15 cellular contexts compared by ENCODE assay signal in the genomic region with DNA sequence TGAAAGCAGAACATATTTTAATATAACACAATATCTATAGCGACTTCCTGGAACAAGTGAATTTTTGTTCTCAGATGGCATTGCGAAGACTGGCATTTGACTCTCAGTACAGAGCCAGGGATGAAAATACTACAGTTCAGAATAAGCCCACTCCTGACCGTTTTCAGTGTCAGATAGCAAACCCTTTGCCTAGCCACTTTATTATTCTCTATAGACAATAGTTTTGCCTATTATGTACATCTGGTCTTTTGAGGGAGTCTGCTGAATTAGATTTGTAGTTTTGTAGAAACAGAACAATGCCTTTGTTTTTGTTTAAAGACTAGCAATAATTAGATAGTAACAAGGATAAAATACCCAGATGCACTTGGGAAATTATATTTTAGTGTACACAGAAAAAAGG. TPM values are rescaled to one million over a fixed set of nuclear protein-coding genes. Genes with fewer than 3 reads are reported as not detected.
A peak's percentile ranks its signal among the peaks of the same experiment; 100 is the strongest.
DNase-seq lines count a peak whose midpoint lies in the region; ATAC-seq and TF ChIP-seq lines count a peak whose summit lies in the region.
"Had no signal": no experiment of that assay in that cellular context is flagged by ENCODE, and none has a peak within 500 bp of the region (broad histone marks: within the 10 kb centered on the region; RNA-seq: fewer than 3 reads in every experiment).

No MANE protein-coding gene starts in this region.

- H3K36me3 Mint-ChIP-seq in CD4-positive, alpha-beta T cell (ENCODE audit: low read depth), result peaks cover 28% of the 10 kb centered on the region

- H3K4me1 ChIP-seq in SK-N-SH (ENCODE audit: control insufficient read depth in 1 of 2, insufficient read depth in 2 of 2, low read depth in 1 of 2, low read length in 1 of 2), result peaks cover 0 to 16% of the 10 kb centered on the region in 2 experiments; a peak in 3 of 4 replicates
- peaks cover 22% of the 10 kb centered on the region for H3K4me1 ChIP-seq in hepatocyte (ENCODE audit: insufficient read depth)
- H3K4me1 ChIP-seq in skeletal muscle satellite cell (ENCODE audit: control insufficient read depth, insufficient read depth, low read length), result peaks cover 23% of the 10 kb centered on the region

- intact Hi-C loops in CD4-positive, alpha-beta T cell (cut with DNase I, micrococcal nuclease), result no loop called here

- TF ChIP-seq CTCF in SK-N-SH (IDR thresholded peaks at IDR 0.05), result no peak
- TF ChIP-seq CTCF in VCaP (conservative IDR thresholded peaks at IDR 0.05), result no peak
- TF ChIP-seq CTCF in hepatocyte (IDR thresholded peaks at IDR 0.05; ENCODE audit: poor library complexity), result no peak
- no peak for TF ChIP-seq CTCF in CD4-positive, alpha-beta T cell (IDR thresholded peaks at IDR 0.05)

- H3K4me3 ChIP-seq in SK-N-SH (ENCODE audit: low read depth in 2 of 2, low read length in 1 of 2) (peak overlapping the region; percentile 93 to 100), hepatocyte (peak overlapping the region; percentile 92), skeletal muscle satellite cell (ENCODE audit: low read length) (peak overlapping the region; percentile 91)

- POLR2A ChIA-PET in SK-N-SH (lab: Yijun Ruan, JAX), result no interaction called here
- POLR2A ChIA-PET in CD4-positive, alpha-beta T cell (lab: Charles Lee), result no interaction called here

- peaks cover 7% of the 10 kb centered on the region for H3F3A ChIP-seq in SK-N-SH (replicated peaks; ENCODE audit: insufficient read depth)

- no peak overlapping the region for H2AFZ ChIP-seq in SK-N-SH (ENCODE audit: low read depth)
- no peak overlapping the region for H2AFZ ChIP-seq in hepatocyte

- no peaks in the 10 kb centered on the region for H3K9me3 ChIP-seq in SK-N-SH
- no peaks in the 10 kb centered on the region for H3K9me3 ChIP-seq in hepatocyte (ENCODE audit: low read depth)
- no peaks in the 10 kb centered on the region for H3K9me3 ChIP-seq in skeletal muscle satellite cell (replicated peaks; ENCODE audit: low read length)
- no peaks in the 10 kb centered on the region for H3K9me3 ChIP-seq in CD4-positive, alpha-beta T cell (ENCODE audit: control insufficient read depth, low read length)
- H3K9me3 ChIP-seq: heart right ventricle had no signal

- no peaks in the 10 kb centered on the region for H3K9me3 Mint-ChIP-seq in CD4-positive, alpha-beta T cell

- peaks cover 2% of the 10 kb centered on the region for H3K27me3 Mint-ChIP-seq in CD4-positive, alpha-beta T cell

- no peak overlapping the region for H3K4me3 Mint-ChIP-seq in CD4-positive, alpha-beta T cell

- H3K9ac ChIP-seq in SK-N-SH, result peak overlapping the region; percentile 77; the same call in 1 of the 2 replicates
- no peak overlapping the region for H3K9ac ChIP-seq in skeletal muscle satellite cell (ENCODE audit: low read depth, low read length)

- H3K4me2 ChIP-seq in SK-N-SH, result peak overlapping the region; percentile 91
- peak overlapping the region; percentile 88 for H3K4me2 ChIP-seq in hepatocyte
- peak overlapping the region; percentile 88 for H3K4me2 ChIP-seq in skeletal muscle satellite cell (ENCODE audit: low read length)

- no peak overlapping the region for H3K27ac Mint-ChIP-seq in CD4-positive, alpha-beta T cell
- H3K27ac Mint-ChIP-seq: activated CD8-positive, alpha-beta T cell treated with anti-CD3 and anti-CD28 coated beads, Interleukin-2, amount 10 ng/mL, durations not matched to agents 7 days and 5 days had no signal

- H3K36me3 ChIP-seq in SK-N-SH (replicated peaks in 1 of 2; ENCODE audit: control insufficient read depth in 1 of 2, insufficient read depth in 2 of 2, low read length in 1 of 2), result peaks cover 41 to 42% of the 10 kb centered on the region in 2 experiments
- H3K36me3 ChIP-seq in hepatocyte (replicated peaks; ENCODE audit: insufficient read depth, low read depth), result no peaks in the 10 kb centered on the region
- peaks cover 20% of the 10 kb centered on the region for H3K36me3 ChIP-seq in skeletal muscle satellite cell (ENCODE audit: insufficient read depth, low read length)

- 60% methylated on average over 3 of the region's 3 CpGs for whole genome bisulfite sequencing in SK-N-SH (ENCODE audit: low lambda C conversion rate)
- 88% methylated on average over 3 of the region's 3 CpGs for WGBS in hepatocyte (ENCODE audit: low lambda C conversion rate, missing lambda C conversion rate)

- DNase-seq in SK-N-SH, result no peak
- no peak for DNase-seq in hepatocyte (ENCODE audit: low spot score)
- DNase-seq in CD4-positive, alpha-beta T cell, result no peak
- DNase-seq in NAMALWA (ENCODE audit: low spot score), result no peak
- DNase-seq: 8988T; activated CD8-positive, alpha-beta T cell treated with anti-CD3 and anti-CD28 coated beads, Interleukin-2, amount 10 ng/mL, durations not matched to agents 7 days and 5 days; heart right ventricle; NCI-H1417; NCI-H526; substantia nigra; T1000 had no signal

- H4K20me1 ChIP-seq in SK-N-SH (ENCODE audit: insufficient read depth), result peaks cover 17% of the 10 kb centered on the region; the same call in 1 of the 2 replicates
- peaks cover 4% of the 10 kb centered on the region for H4K20me1 ChIP-seq in hepatocyte (ENCODE audit: insufficient read depth, poor library complexity, severe bottlenecking)

- H3K27me3 ChIP-seq in SK-N-SH (ENCODE audit: insufficient read depth) (no peaks in the 10 kb centered on the region), hepatocyte (no peaks in the 10 kb centered on the region), skeletal muscle satellite cell (ENCODE audit: control insufficient read depth, insufficient read depth, low read length) (no peaks in the 10 kb centered on the region)
- H3K27me3 ChIP-seq in CD4-positive, alpha-beta T cell (ENCODE audit: control insufficient read depth, insufficient read depth, low read length), result no peaks in the 10 kb centered on the region
- H3K27me3 ChIP-seq: heart right ventricle had no signal

- CTCF ChIA-PET in SK-N-SH (lab: Yijun Ruan, JAX), result interaction anchor here (0.6 to 0.8 kb wide), 2 partner anchors 26 to 568 kb away, joined by 3 read pairs; no protein-coding TSS in a partner anchor
- CTCF ChIA-PET in CD4-positive, alpha-beta T cell (lab: Charles Lee), result no interaction called here

- ATAC-seq in SK-N-SH treated with all-trans-retinoic acid at 6 μM for 48 hours (no peak), HG02884 (IDR thresholded peaks at IDR 0.05; ENCODE audit: unreplicated experiment) (no peak)
- no peak for ATAC-seq in CD4-positive, alpha-beta T cell (ENCODE audit: poor library complexity)
- ATAC-seq: activated CD8-positive, alpha-beta T cell treated with anti-CD3 and anti-CD28 coated beads, Interleukin-2, amount 10 ng/mL, durations not matched to agents 7 days and 5 days; heart right ventricle had no signal

- no peak overlapping the region; a peak in 2 of 4 replicates for H3K27ac ChIP-seq in SK-N-SH (ENCODE audit: low read depth in 2 of 2, low read length in 1 of 2)
- H3K27ac ChIP-seq in VCaP, result peak overlapping the region; percentile 87; the same call in 1 of the 2 replicates
- H3K27ac ChIP-seq in hepatocyte, result no peak overlapping the region
- H3K27ac ChIP-seq in CD4-positive, alpha-beta T cell (ENCODE audit: low read depth, low read length), result no peak overlapping the region
- H3K27ac ChIP-seq: heart right ventricle had no signal

- H3K9me2 ChIP-seq in SK-N-SH (no peaks in the 10 kb centered on the region), hepatocyte (replicated peaks; ENCODE audit: insufficient read depth) (no peaks in the 10 kb centered on the region)

- no peak for TF ChIP-seq EP300 in SK-N-SH (IDR thresholded peaks at IDR 0.05; ENCODE audit: borderline replicate concordance in 1 of 2, low read depth in 1 of 2, low read length in 1 of 2)

- H3K79me2 ChIP-seq in SK-N-SH (ENCODE audit: insufficient read depth) (peaks cover 49% of the 10 kb centered on the region), hepatocyte (peaks cover 47% of the 10 kb centered on the region)

- TF ChIP-seq RAD21 in SK-N-SH (IDR thresholded peaks at IDR 0.05; ENCODE audit: low read length), result no peak

- H3K4me1 Mint-ChIP-seq in CD4-positive, alpha-beta T cell (ENCODE audit: low read depth), result peaks cover 36% of the 10 kb centered on the region

TF ChIP-seq in SK-N-SH, 30 proteins besides CTCF, POLR2A, EP300 and RAD21 (continues in another document):
- no peak for TF ChIP-seq ZBTB33 (IDR thresholded peaks at IDR 0.05; ENCODE audit: borderline replicate concordance, low read depth)

TF ChIP-seq in SK-N-SH treated with all-trans-retinoic acid at 6 μM for 48 hours, 23 proteins besides CTCF, POLR2A, EP300 and RAD21 (continues in another document):
- TF ChIP-seq ZNF8 (CRISPR knock-in tag; IDR thresholded peaks at IDR 0.05) (no peak), ARNTL (CRISPR knock-in tag; IDR thresholded peaks at IDR 0.05; ENCODE audit: borderline replicate concordance, low read depth) (no peak), TCF4 (CRISPR knock-in tag; IDR thresholded peaks at IDR 0.05; ENCODE audit: borderline replicate concordance) (no peak), CSRNP3 (CRISPR knock-in tag; IDR thresholded peaks at IDR 0.05) (no peak), ZFP30 (CRISPR knock-in tag; IDR thresholded peaks at IDR 0.05) (no peak)

RNA-seq across cellular contexts. Expression of gene MINPP1, which starts 2.3 kb away (rescaled TPM):
- polyA plus RNA-seq in SK-N-SH (2012; rRNA removed), result 23.2 and 23.7 TPM in 2 replicates
- 28.6 and 29.2 TPM in 2 replicates for polyA plus RNA-seq in SK-N-SH (2012; cell fraction: cytosol; rRNA removed)
- 19.3 and 21.9 TPM in 2 replicates for polyA plus RNA-seq in SK-N-SH (2012; cell fraction: nucleus; rRNA removed)
- total RNA-seq in hepatocyte, result 52.3 and 56.1 TPM in 2 replicates
- polyA plus RNA-seq in hepatocyte, result 38.7 and 46.0 TPM in 2 replicates
- 28.6 and 30.4 TPM in 2 replicates for total RNA-seq in skeletal muscle satellite cell (2012; rRNA removed)
- total RNA-seq in CD4-positive, alpha-beta T cell, result under 1 TPM; 0.50 to 0.69 TPM

Comparison
In these comparisons a context has a peak if more than half of its experiments do, and no peak if none do; other contexts are left out.
1. RNA of gene MINPP1, which starts 2.3 kb away (total RNA-seq): 52.3 to 56.1 TPM in hepatocyte; 0.50 to 0.69 TPM in CD4-positive, alpha-beta T cell; every median in the first group is over 10 times any median in the second.
2. Peak in every context shown above with its lines, with median percentiles within 50 percentile points of each other: H3K4me2 ChIP-seq and H3K4me3 ChIP-seq.